In genomic region chr10:27108165-27108564, GRCh38 we compare ENCODE assay signal across 15 cellular contexts. TPM values are rescaled to one million over a fixed set of nuclear protein-coding genes. Genes with fewer than 3 reads are reported as not detected.
DNase-seq lines count a peak whose midpoint lies in the region; ATAC-seq lines count a peak whose summit lies in the region.
"Had no signal": no experiment of that assay in that cellular context is flagged by ENCODE, and none has a peak within 500 bp of the region (broad histone marks: within the 10 kb centered on the region; RNA-seq: fewer than 3 reads in every experiment).

No MANE protein-coding gene starts in this region.

- DNase-seq in DMS 273 (lab: John Stamatoyannopoulos, UW; ENCODE audit: unreplicated experiment) = peak; percentile 2
- no peak for DNase-seq in DMS 273 treated with DMSO at 0.1 percent for 48 hours (lab: John Stamatoyannopoulos, UW)
- no peak for DNase-seq in activated naive CD4-positive, alpha-beta T cell treated with anti-CD3 and anti-CD28 coated beads, Interleukin-2, amount 50 U/mL, for 72 hours (ENCODE audit: low spot score in 2 of 2)
- peak; percentile 3 for DNase-seq in left kidney (ENCODE audit: low read depth, low spot score)
- DNase-seq: AML-193; Caco-2; Calu3; CD4-positive, alpha-beta T cell; CD8-positive, alpha-beta T cell; DMS79 treated with DMSO at 0.1 percent for 48 hours; GF-D8 had no signal

- H3K27me3 Mint-ChIP-seq in activated naive CD4-positive, alpha-beta T cell treated with anti-CD3 and anti-CD28 coated beads, Interleukin-2, amount 50 U/mL, for 24 hours = no peaks in the 10 kb centered on the region
- H3K27me3 Mint-ChIP-seq: B cell; CD4-positive, alpha-beta T cell had no signal

- H3K9me3 Mint-ChIP-seq in activated naive CD4-positive, alpha-beta T cell treated with anti-CD3 and anti-CD28 coated beads, Interleukin-2, amount 50 U/mL, for 24 hours = peaks cover 6% of the 10 kb centered on the region
- H3K9me3 Mint-ChIP-seq in activated naive CD4-positive, alpha-beta T cell treated with anti-CD3 and anti-CD28 coated beads, Interleukin-2, amount 50 U/mL, for 72 hours = peaks cover 0 to 7% of the 10 kb centered on the region in 2 donors

- ATAC-seq in activated naive CD4-positive, alpha-beta T cell treated with anti-CD3 and anti-CD28 coated beads, Interleukin-2, amount 50 U/mL, for 72 hours = no peak
- no peak for ATAC-seq in GM21529 (IDR thresholded peaks at IDR 0.05; ENCODE audit: unreplicated experiment)
- ATAC-seq: A549; CD8-positive, alpha-beta T cell had no signal

- peaks cover 19% of the 10 kb centered on the region for H3K36me3 Mint-ChIP-seq in activated naive CD4-positive, alpha-beta T cell treated with anti-CD3 and anti-CD28 coated beads, Interleukin-2, amount 50 U/mL, for 24 hours
- peaks cover 8 to 59% of the 10 kb centered on the region in 2 donors for H3K36me3 Mint-ChIP-seq in activated naive CD4-positive, alpha-beta T cell treated with anti-CD3 and anti-CD28 coated beads, Interleukin-2, amount 50 U/mL, for 72 hours

- H3K4me3 Mint-ChIP-seq in activated naive CD4-positive, alpha-beta T cell treated with anti-CD3 and anti-CD28 coated beads, Interleukin-2, amount 50 U/mL, for 24 hours = no peak overlapping the region
- H3K4me3 Mint-ChIP-seq: B cell; CD4-positive, alpha-beta T cell; CD8-positive, alpha-beta T cell had no signal

- H3K27ac Mint-ChIP-seq in activated naive CD4-positive, alpha-beta T cell treated with anti-CD3 and anti-CD28 coated beads, Interleukin-2, amount 50 U/mL, for 24 hours = peak overlapping the region; percentile 19
- H3K27ac Mint-ChIP-seq in activated naive CD4-positive, alpha-beta T cell treated with anti-CD3 and anti-CD28 coated beads, Interleukin-2, amount 50 U/mL, for 72 hours = no peak overlapping the region
- H3K27ac Mint-ChIP-seq: B cell; CD4-positive, alpha-beta T cell; CD8-positive, alpha-beta T cell had no signal

- H3K4me1 Mint-ChIP-seq in activated naive CD4-positive, alpha-beta T cell treated with anti-CD3 and anti-CD28 coated beads, Interleukin-2, amount 50 U/mL, for 24 hours = peaks cover 13% of the 10 kb centered on the region
- H3K4me1 Mint-ChIP-seq: B cell had no signal

RNA-seq across cellular contexts. Expression of gene ANKRD26, which starts 7.9 kb away (rescaled TPM):
- total RNA-seq in activated naive CD4-positive, alpha-beta T cell treated with anti-CD3 and anti-CD28 coated beads, Interleukin-2, amount 50 U/mL, for 72 hours = 10 to 100 TPM in 1 of 2 donors, 1 to 10 TPM in 1; 9.5 to 10.5 TPM

RNA-seq across cellular contexts. Expression of gene YME1L1, which starts 46.0 kb away (rescaled TPM):
- total RNA-seq in activated naive CD4-positive, alpha-beta T cell treated with anti-CD3 and anti-CD28 coated beads, Interleukin-2, amount 50 U/mL, for 72 hours = 100 to 1,000 TPM; 122 to 129 TPM

RNA-seq across cellular contexts. Expression of gene MASTL, which starts 47.0 kb away (rescaled TPM):
- total RNA-seq in activated naive CD4-positive, alpha-beta T cell treated with anti-CD3 and anti-CD28 coated beads, Interleukin-2, amount 50 U/mL, for 72 hours = 10 to 100 TPM; 49.7 to 50.7 TPM

Comparison
In these comparisons a context has a peak if more than half of its experiments do, and no peak if none do; other contexts are left out.
1. DNase-seq: peak in DMS 273 (single experiment) and left kidney (single experiment); none in DMS 273 treated with DMSO at 0.1 percent for 48 hours (single experiment) and activated naive CD4-positive, alpha-beta T cell treated with anti-CD3 and anti-CD28 coated beads, Interleukin-2, amount 50 U/mL, for 72 hours (0 of 2).